In the genomic region with DNA sequence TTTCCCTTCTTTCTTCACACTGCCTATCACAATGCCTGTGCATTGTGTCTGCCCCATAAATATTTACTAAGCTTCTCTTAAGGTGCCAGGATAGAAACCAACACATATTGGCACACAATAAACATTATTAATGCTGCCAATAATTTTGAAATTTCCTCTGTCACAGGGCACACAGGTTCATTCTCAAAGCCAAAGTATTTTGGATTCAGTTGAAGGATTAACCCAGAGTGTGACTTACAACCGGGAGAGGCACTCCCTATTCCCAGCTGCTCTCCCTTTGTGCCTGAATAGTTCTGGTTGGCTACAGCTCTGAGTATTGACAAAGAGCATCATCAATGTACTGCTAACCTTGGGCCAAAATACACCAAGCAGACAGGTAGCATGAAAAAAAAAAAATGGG, we compare ENCODE assay signal across 13 cellular contexts. TPM values are rescaled to one million over a fixed set of nuclear protein-coding genes. Genes with fewer than 3 reads are reported as not detected.
A peak's percentile ranks its signal among the peaks of the same experiment; 100 is the strongest.
DNase-seq lines count a peak whose midpoint lies in the region; ATAC-seq and TF ChIP-seq lines count a peak whose summit lies in the region.
"Had no signal": no experiment of that assay in that cellular context is flagged by ENCODE, and none has a peak within 500 bp of the region (broad histone marks: within the 10 kb centered on the region; RNA-seq: fewer than 3 reads in every experiment).

No MANE protein-coding gene starts in this region.

- TF ChIP-seq POLR2A in body of pancreas (IDR thresholded peaks at IDR 0.05) (no peak), gastrocnemius medialis (IDR thresholded peaks at IDR 0.05) (no peak)

- H3K4me3 ChIP-seq in body of pancreas (no peak overlapping the region), gastrocnemius medialis (no peak overlapping the region)
- H3K4me3 ChIP-seq: GM23248, tibial nerve had no signal

- intact Hi-C loops in body of pancreas (cut with DNase I) (no loop called here), gastrocnemius medialis (cut with DNase I; ENCODE audit: low total_unique reads) (no loop called here)

- in situ Hi-C loops in gastrocnemius medialis (cut with MboI; ENCODE audit: low sequenced_read_pairs in 4 of 4): no loop called here

- peak overlapping the region; percentile 89 for H3K27ac Mint-ChIP-seq in T-helper 1 cell treated with Interleukin-12 subunit alpha and Interleukin-12 subunit beta and Interleukin-4 antibody, amounts not matched to agents 30 μg/mL and 1 μg/mL, for 36 hours

- H3K27me3 ChIP-seq in body of pancreas: no peaks in the 10 kb centered on the region
- no peaks in the 10 kb centered on the region for H3K27me3 ChIP-seq in gastrocnemius medialis
- H3K27me3 ChIP-seq: foreskin keratinocyte, tibial nerve had no signal

- no peaks in the 10 kb centered on the region for H3K27me3 Mint-ChIP-seq in T-helper 1 cell treated with Interleukin-12 subunit alpha and Interleukin-12 subunit beta and Interleukin-4 antibody, amounts not matched to agents 30 μg/mL and 1 μg/mL, for 36 hours (ENCODE audit: low read depth)

- no peak overlapping the region for H3K4me3 Mint-ChIP-seq in T-helper 1 cell treated with Interleukin-12 subunit alpha and Interleukin-12 subunit beta and Interleukin-4 antibody, amounts not matched to agents 30 μg/mL and 1 μg/mL, for 36 hours

- H3K27ac ChIP-seq in body of pancreas (peak overlapping the region in 3 of 4 donors; percentile 17 to 80 (median 55)), gastrocnemius medialis (peak overlapping the region; percentile 35 to 78 (median 63))
- H3K27ac ChIP-seq: foreskin keratinocyte, GM23248, tibial nerve had no signal

- H3K36me3 Mint-ChIP-seq in T-helper 1 cell treated with Interleukin-12 subunit alpha and Interleukin-12 subunit beta and Interleukin-4 antibody, amounts not matched to agents 30 μg/mL and 1 μg/mL, for 36 hours (ENCODE audit: low read depth): peaks cover 2% of the 10 kb centered on the region

- DNase-seq in T-helper 1 cell (no peak), NCI-H2029 treated with DMSO at 0.1 percent for 48 hours (lab: John Stamatoyannopoulos, UW) (peak; percentile 42), body of pancreas (no peak), gastrocnemius medialis (no peak)
- DNase-seq: amniotic stem cell, dermis blood vessel endothelial cell, foreskin keratinocyte, GM23248 had no signal

- peaks cover 45% of the 10 kb centered on the region for H3K4me1 Mint-ChIP-seq in T-helper 1 cell treated with Interleukin-12 subunit alpha and Interleukin-12 subunit beta and Interleukin-4 antibody, amounts not matched to agents 30 μg/mL and 1 μg/mL, for 36 hours (ENCODE audit: low read depth)

- 28 to 58% methylated on average over 1 of the region's 1 CpG for WGBS in body of pancreas, 2 donors

- H3K4me1 ChIP-seq in body of pancreas (peaks cover 78% of the 10 kb centered on the region), gastrocnemius medialis (peaks cover 5 to 10% of the 10 kb centered on the region in 2 donors)
- H3K4me1 ChIP-seq: foreskin keratinocyte, tibial nerve had no signal

- ATAC-seq in body of pancreas: no peak
- ATAC-seq in gastrocnemius medialis: peak; percentile 45 to 55
- no peak for ATAC-seq in GM21576 (IDR thresholded peaks at IDR 0.05; ENCODE audit: unreplicated experiment)
- ATAC-seq in HG02759 (IDR thresholded peaks at IDR 0.05; ENCODE audit: unreplicated experiment): no peak
- no peak for ATAC-seq in activated CD4-positive, CD25-positive, alpha-beta regulatory T cell treated with anti-CD3 and anti-CD28 coated beads, Interleukin-2, amount 50 U/mL, for 24 hours
- ATAC-seq: foreskin keratinocyte had no signal

- no peak for TF ChIP-seq CTCF in body of pancreas (IDR thresholded peaks at IDR 0.05)
- TF ChIP-seq CTCF in gastrocnemius medialis (IDR thresholded peaks at IDR 0.05 in 4 of 5, conservative IDR thresholded peaks at IDR 0.05 in 1 of 5): no peak

- H3K9me3 Mint-ChIP-seq in T-helper 1 cell treated with Interleukin-12 subunit alpha and Interleukin-12 subunit beta and Interleukin-4 antibody, amounts not matched to agents 30 μg/mL and 1 μg/mL, for 36 hours: no peaks in the 10 kb centered on the region

- H3K36me3 ChIP-seq in body of pancreas (replicated peaks in 1 of 2; ENCODE audit: insufficient read depth in 1 of 2, low read depth in 2 of 2): no peaks in the 10 kb centered on the region
- H3K36me3 ChIP-seq in gastrocnemius medialis: no peaks in the 10 kb centered on the region
- H3K36me3 ChIP-seq: tibial nerve had no signal

- H3K9me3 ChIP-seq in body of pancreas: no peaks in the 10 kb centered on the region
- no peaks in the 10 kb centered on the region for H3K9me3 ChIP-seq in gastrocnemius medialis
- H3K9me3 ChIP-seq: tibial nerve had no signal

RNA-seq across cellular contexts. Expression of a gene that starts 46.6 kb away (rescaled TPM):
- total RNA-seq in body of pancreas (100 to 1,000 TPM; 423 to 593 TPM), gastrocnemius medialis (100 to 1,000 TPM; 103 to 257 (median 204) TPM)

Comparison
In these comparisons a context has a peak if more than half of its experiments do, and no peak if none do; other contexts are left out.
1. ATAC-seq: peak in gastrocnemius medialis (2 of 2); none in body of pancreas (single experiment), GM21576 (single experiment), HG02759 (single experiment) and activated CD4-positive, CD25-positive, alpha-beta regulatory T cell treated with anti-CD3 and anti-CD28 coated beads, Interleukin-2, amount 50 U/mL, for 24 hours (0 of 2).